1 cellular context compared by ENCODE assay signal in genomic region chr17:18780991-18781718, GRCh38.
TF ChIP-seq lines count a peak whose summit lies in the region.

TVP23B (plus strand) TSS chr17:18781183; CDS start chr17:18781294, 111 bp downstream.

TF ChIP-seq in HEK293, 187 proteins besides CTCF, POLR2A, EP300 and RAD21 (continued from another document):
- TF ChIP-seq ZNF692 (tag by site-specific recombination; IDR thresholded peaks at IDR 0.05) (peak; percentile 66; the same call in 1 of the 2 replicates), BCL11B (tag by site-specific recombination; IDR thresholded peaks at IDR 0.05; ENCODE audit: low read depth) (0 out of 2 replicates have a peak, but pooled peaks have one; percentile 31), KLF1 (tag by site-specific recombination; IDR thresholded peaks at IDR 0.05) (peak; percentile 29; the same call in 1 of the 2 replicates), PATZ1 (tag by site-specific recombination; IDR thresholded peaks at IDR 0.05) (peak; percentile 66)
TF ChIP-seq in HEK293: peak in this region for 64; not testable (repeated sequence) for 123.
